Comparison of ENCODE assay signal across 35 cellular contexts in the genomic region with DNA sequence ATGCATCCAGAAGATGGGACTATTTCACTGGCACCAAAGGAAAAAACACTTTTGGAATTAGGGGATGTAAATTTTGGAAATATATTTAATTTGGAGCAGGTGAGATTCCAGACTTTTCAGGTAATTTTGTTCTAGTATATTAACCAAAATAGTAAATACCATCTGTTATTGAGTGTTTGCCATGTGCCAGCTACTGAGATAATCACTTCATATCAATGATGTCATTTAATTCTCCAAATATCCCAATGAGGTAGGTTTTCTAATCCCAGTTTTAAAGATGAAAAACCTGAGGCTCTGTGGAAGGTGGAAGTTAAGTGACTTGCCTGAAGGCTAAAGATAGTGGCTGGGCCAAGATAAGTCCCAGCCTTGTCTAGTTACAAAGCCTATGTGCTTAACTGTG.
DNase-seq lines count a peak whose midpoint lies in the region; ATAC-seq, FAIRE-seq and TF ChIP-seq lines count a peak whose summit lies in the region.
"Had no signal": no experiment of that assay in that cellular context is flagged by ENCODE, and none has a peak within 500 bp of the region (broad histone marks: within the 10 kb centered on the region; RNA-seq: fewer than 3 reads in every experiment).

No MANE protein-coding gene starts in this region.

- no peak overlapping the region for H3K27ac Mint-ChIP-seq in T-helper 2 cell treated with Interferon-gamma antibody and Interleukin-4, amounts not matched to agents 5 μg/mL and 100 μg/mL, for 36 hours
- H3K27ac Mint-ChIP-seq: B cell; CD14-positive monocyte; CD4-positive, alpha-beta memory T cell; CD4-positive, alpha-beta T cell; CD8-positive, alpha-beta memory T cell; CD8-positive, alpha-beta T cell had no signal

- H2AFZ ChIP-seq in HepG2 (ENCODE audit: low read length) (no peak overlapping the region), GM12878 (ENCODE audit: control insufficient read depth, low read depth, low read length) (no peak overlapping the region)

- H3K27me3 Mint-ChIP-seq in T-helper 2 cell treated with Interferon-gamma antibody and Interleukin-4, amounts not matched to agents 5 μg/mL and 100 μg/mL, for 36 hours (ENCODE audit: low read depth) = no peaks in the 10 kb centered on the region
- H3K27me3 Mint-ChIP-seq: B cell; CD4-positive, alpha-beta memory T cell; CD4-positive, alpha-beta T cell; CD4-positive, CD25-positive, alpha-beta regulatory T cell; CD8-positive, alpha-beta memory T cell had no signal

- in situ Hi-C loops in HepG2 (cut with HindIII; ENCODE audit: extremely low pct_ligation_motif_present, low pct_unique_long_range_greater_than_20kb) = no loop called here
- in situ Hi-C loops in GM12878 (cut with MboI) = no loop called here

- RAD21 ChIA-PET in GM12878 (lab: Charles Lee; ENCODE audit: unreplicated experiment) = no interaction called here

- H3K79me2 ChIP-seq in HepG2 (ENCODE audit: insufficient read depth, low read length) (no peaks in the 10 kb centered on the region), GM12878 (ENCODE audit: control insufficient read depth, insufficient read depth, low read length) (no peaks in the 10 kb centered on the region)

- TF ChIP-seq POLR2A in HepG2 (IDR thresholded peaks at IDR 0.05; ENCODE audit: insufficient read depth in 1 of 2, low read depth in 2 of 2, low read length in 2 of 2) (no peak), right lobe of liver (IDR thresholded peaks at IDR 0.05) (no peak), GM12878 (IDR thresholded peaks at IDR 0.05; ENCODE audit: low read depth, low read length) (no peak)

- DNase-seq in HepG2 (ENCODE audit: low spot score) = no peak
- no peak for DNase-seq in right lobe of liver
- DNase-seq in OCI-M1 (lab: John Stamatoyannopoulos, UW) = peak; percentile 11
- no peak for DNase-seq in GM12878 (ENCODE audit: low read depth, low spot score)
- no peak for DNase-seq in SKM-1 (lab: John Stamatoyannopoulos, UW; ENCODE audit: unreplicated experiment)
- no peak for DNase-seq in T-helper 2 cell treated with Interferon-gamma antibody and Interleukin-4, amounts not matched to agents 5 μg/mL and 100 μg/mL, for 36 hours (ENCODE audit: low spot score)
- DNase-seq: 8988T; ACHN; AML-193; BE2C; C1 segment of cervical spinal cord; Caco-2; Calu3; CD4-positive, alpha-beta memory T cell; CD4-positive, alpha-beta T cell; CD4-positive, CD25-positive, alpha-beta regulatory T cell; CD8-positive, alpha-beta memory T cell; CD8-positive, alpha-beta T cell; COR-L47; DMS 273 treated with DMSO at 0.1 percent for 48 hours; DMS153; DMS53; DMS79; DMS79 treated with DMSO at 0.1 percent for 48 hours; DND-41; EL had no signal

- intact Hi-C loops in HepG2 (cut with micrococcal nuclease; ENCODE audit: unreplicated experiment) = no loop called here
- intact Hi-C loops in right lobe of liver (cut with DNase I) = no loop called here
- intact Hi-C loops in GM12878 (cut with micrococcal nuclease; ENCODE audit: unreplicated experiment) = no loop called here

- H3K9me3 ChIP-seq in HepG2 (ENCODE audit: low read length) (peaks cover 10% of the 10 kb centered on the region; the same call in 1 of the 2 replicates), right lobe of liver (no peaks in the 10 kb centered on the region), GM12878 (replicated peaks; ENCODE audit: control insufficient read depth, insufficient read depth, low read length) (no peaks in the 10 kb centered on the region; the same call in 1 of the 3 replicates)
- H3K9me3 ChIP-seq: A549, BE2C, Caco-2 had no signal

- POLR2A ChIA-PET in HepG2 (lab: Yijun Ruan, JAX) (no interaction called here), GM12878 (lab: Charles Lee) (no interaction called here)

- ATAC-seq in HepG2 = no peak
- ATAC-seq in right lobe of liver = no peak
- no peak for ATAC-seq in GM12878
- ATAC-seq: A549; CD8-positive, alpha-beta T cell had no signal

- H3K36me3 Mint-ChIP-seq in T-helper 2 cell treated with Interferon-gamma antibody and Interleukin-4, amounts not matched to agents 5 μg/mL and 100 μg/mL, for 36 hours (ENCODE audit: low read depth) = peaks cover 42% of the 10 kb centered on the region

- H3K4me1 Mint-ChIP-seq in T-helper 2 cell treated with Interferon-gamma antibody and Interleukin-4, amounts not matched to agents 5 μg/mL and 100 μg/mL, for 36 hours (ENCODE audit: low read depth) = no peaks in the 10 kb centered on the region
- H3K4me1 Mint-ChIP-seq: B cell, CD14-positive monocyte had no signal

- FAIRE-seq in HepG2 (lab: Jason Lieb, UNC) (no peak), GM12878 (lab: Jason Lieb, UNC) (no peak)
- FAIRE-seq: A204.1, A549, D721Med had no signal

- H3K27me3 ChIP-seq in HepG2 (ENCODE audit: control insufficient read depth in 1 of 2, insufficient read depth in 2 of 2, low read length in 2 of 2) (no peaks in the 10 kb centered on the region), right lobe of liver (no peaks in the 10 kb centered on the region), GM12878 (replicated peaks in 1 of 2; ENCODE audit: control insufficient read depth in 2 of 2, insufficient read depth in 2 of 2, low read length in 1 of 2) (no peaks in the 10 kb centered on the region)
- H3K27me3 ChIP-seq: BE2C; BLaER1; BLaER1 treated with 17β-estradiol and CSF1 and Interleukin-3, amounts not matched to agents 10 nM and 100 nM had no signal

- no peak overlapping the region for H3K4me3 Mint-ChIP-seq in T-helper 2 cell treated with Interferon-gamma antibody and Interleukin-4, amounts not matched to agents 5 μg/mL and 100 μg/mL, for 36 hours
- H3K4me3 Mint-ChIP-seq: B cell; CD14-positive monocyte; CD4-positive, alpha-beta memory T cell; CD4-positive, alpha-beta T cell; CD4-positive, CD25-positive, alpha-beta regulatory T cell; CD8-positive, alpha-beta memory T cell; CD8-positive, alpha-beta T cell had no signal

- SMC1A ChIA-PET in GM12878 (lab: Charles Lee; ENCODE audit: uncharacterized antibody, unreplicated experiment) = no interaction called here

- H3K4me1 ChIP-seq in HepG2 (ENCODE audit: insufficient read depth, low read length) (no peaks in the 10 kb centered on the region), right lobe of liver (no peaks in the 10 kb centered on the region), GM12878 (ENCODE audit: control insufficient read depth, insufficient read depth, low read length) (no peaks in the 10 kb centered on the region)
- H3K4me1 ChIP-seq: A549; BE2C; BLaER1; BLaER1 treated with 17β-estradiol and CSF1 and Interleukin-3, amounts not matched to agents 10 nM and 100 nM; Caco-2 had no signal

- TF ChIP-seq RAD21 in HepG2 (CRISPR knock-in tag; IDR thresholded peaks at IDR 0.05) (no peak), GM12878 (IDR thresholded peaks at IDR 0.05; ENCODE audit: insufficient read depth, low read depth, low read length) (no peak)

- H3K4me2 ChIP-seq in HepG2 (ENCODE audit: low read depth, low read length) = no peak overlapping the region
- H3K4me2 ChIP-seq in GM12878 (ENCODE audit: control insufficient read depth, insufficient read depth) = no peak overlapping the region
- H3K4me2 ChIP-seq: A549; BLaER1; BLaER1 treated with 17β-estradiol and CSF1 and Interleukin-3, amounts not matched to agents 10 nM and 100 nM had no signal

- no peak for TF ChIP-seq CTCF in HepG2 (CRISPR knock-in tag; IDR thresholded peaks at IDR 0.05)
- TF ChIP-seq CTCF in right lobe of liver (IDR thresholded peaks at IDR 0.05) = no peak
- no peak for TF ChIP-seq CTCF in GM12878 (IDR thresholded peaks at IDR 0.05 in 2 of 3, conservative IDR thresholded peaks at IDR 0.05 in 1 of 3; ENCODE audit: control insufficient read depth in 2 of 3, extremely low read depth in 1 of 3, insufficient read depth in 1 of 3, low read depth in 3 of 3, low read length in 3 of 3)

- H3K36me3 ChIP-seq in HepG2 (replicated peaks in 1 of 2; ENCODE audit: control insufficient read depth in 1 of 2, insufficient read depth in 2 of 2, low read length in 2 of 2) (no peaks in the 10 kb centered on the region; a peak in 2 of 5 replicates), right lobe of liver (no peaks in the 10 kb centered on the region), GM12878 (ENCODE audit: control insufficient read depth in 2 of 2, insufficient read depth in 2 of 2, low read length in 1 of 2) (peaks cover 0 to 1% of the 10 kb centered on the region in 2 experiments)

- no peak overlapping the region for H3K4me3 ChIP-seq in HepG2 (replicated peaks in 1 of 3; ENCODE audit: insufficient read depth in 1 of 3, low read depth in 2 of 3, low read length in 3 of 3)
- H3K4me3 ChIP-seq in right lobe of liver = no peak overlapping the region
- H3K4me3 ChIP-seq in GM12878 = no peak overlapping the region
- H3K4me3 ChIP-seq: A549; BLaER1; BLaER1 treated with 17β-estradiol and CSF1 and Interleukin-3, amounts not matched to agents 10 nM and 100 nM had no signal

- peaks cover 19% of the 10 kb centered on the region for H3K9me3 Mint-ChIP-seq in T-helper 2 cell treated with Interferon-gamma antibody and Interleukin-4, amounts not matched to agents 5 μg/mL and 100 μg/mL, for 36 hours

- H3K27ac ChIP-seq in HepG2 (ENCODE audit: extremely low read length, insufficient read depth, low read length) (no peak overlapping the region), right lobe of liver (no peak overlapping the region), GM12878 (ENCODE audit: control insufficient read depth, insufficient read depth) (no peak overlapping the region)
- H3K27ac ChIP-seq: 22Rv1; A549; BLaER1; BLaER1 treated with 17β-estradiol and CSF1 and Interleukin-3, amounts not matched to agents 10 nM and 100 nM; C4-2B had no signal

- CTCF ChIA-PET in HepG2 (lab: Yijun Ruan, JAX; ENCODE audit: low intra/inter-chr PET ratio, low total read pairs) = no interaction called here
- CTCF ChIA-PET in GM12878 (lab: Yijun Ruan, JAX) = no interaction called here

- TF ChIP-seq EP300 in HepG2 (IDR thresholded peaks at IDR 0.05; ENCODE audit: low read depth in 2 of 2, low read length in 2 of 2) (no peak), HepG2 (CRISPR knock-in tag; IDR thresholded peaks at IDR 0.05; ENCODE audit: borderline replicate concordance) (no peak), GM12878 (IDR thresholded peaks at IDR 0.05; ENCODE audit: borderline replicate concordance in 1 of 2, control insufficient read depth in 1 of 2, low read depth in 2 of 2, low read length in 2 of 2) (no peak)

- BruUV-seq in HepG2 (replicated peaks; lab: Mats Ljungman, UMichigan) (no TSS peak), GM12878 (replicated peaks; lab: Mats Ljungman, UMichigan) (no TSS peak)

- H4K20me1 ChIP-seq in HepG2 (ENCODE audit: insufficient read depth, low read length) = no peaks in the 10 kb centered on the region
- H4K20me1 ChIP-seq in GM12878 (ENCODE audit: control insufficient read depth, insufficient read depth) = no peaks in the 10 kb centered on the region
- H4K20me1 ChIP-seq: BLaER1; BLaER1 treated with 17β-estradiol and CSF1 and Interleukin-3, amounts not matched to agents 10 nM and 100 nM had no signal

- no peak overlapping the region for H3K9ac ChIP-seq in HepG2 (ENCODE audit: insufficient read depth, low read depth, low read length)
- no peak overlapping the region for H3K9ac ChIP-seq in GM12878 (ENCODE audit: control insufficient read depth, insufficient read depth, low read length)
- H3K9ac ChIP-seq: BLaER1; BLaER1 treated with 17β-estradiol and CSF1 and Interleukin-3, amounts not matched to agents 10 nM and 100 nM had no signal

TF ChIP-seq in HepG2, 621 proteins besides CTCF, POLR2A, EP300 and RAD21 (continues in another document):
- TF ChIP-seq ATF7 (IDR thresholded peaks at IDR 0.05) (peak; percentile 64), ATF7 (CRISPR knock-in tag; IDR thresholded peaks at IDR 0.05) (no peak)

TF ChIP-seq in GM12878, 131 proteins besides CTCF, POLR2A, EP300 and RAD21 (continues in another document):
- no peak for TF ChIP-seq WRNIP1 (IDR thresholded peaks at IDR 0.05; ENCODE audit: borderline replicate concordance, low read depth, low read length)
